19 cellular contexts compared by ENCODE assay signal in the genomic region with DNA sequence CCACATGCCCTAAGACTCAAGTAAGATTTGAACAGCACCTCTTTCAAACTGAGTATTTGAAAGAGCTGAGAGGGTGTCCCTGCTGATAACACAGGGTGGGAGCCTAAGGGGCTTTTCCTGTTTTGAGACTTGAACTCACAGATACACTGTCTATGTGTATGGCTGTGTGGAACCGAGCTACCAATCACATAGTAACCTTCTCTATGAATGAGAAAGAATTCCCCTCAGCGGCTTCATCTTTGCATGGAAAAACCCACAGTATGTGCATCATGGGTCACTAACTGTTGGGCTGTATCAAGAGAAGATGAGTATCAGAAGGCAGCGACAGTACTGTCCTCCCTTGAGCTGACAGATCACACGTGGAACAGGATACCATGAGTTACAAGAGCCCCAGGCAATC.
"Had no signal": no experiment of that assay in that cellular context is flagged by ENCODE, and none has a peak within 500 bp of the region (broad histone marks: within the 10 kb centered on the region; RNA-seq: fewer than 3 reads in every experiment).

No MANE protein-coding gene starts in this region.

- DNase-seq: KBM-7, MV-4-11, NCI-H1048, NCI-H1105, NCI-H1417, NCI-H146, NCI-H1694 treated with DMSO at 0.1 percent for 48 hours, NCI-H1930, NCI-H2081, NCI-H2107, NCI-H2227 treated with DMSO at 0.1 percent for 48 hours, NCI-H524, NCI-H526 treated with DMSO at 0.1 percent for 48 hours, NCI-H748 treated with DMSO at 0.1 percent for 48 hours, RPMI8226, SHP77, SK-N-SH, SW 1271 had no signal

- H3K9me3 ChIP-seq: SK-N-SH had no signal

- H3K4me2 ChIP-seq: SK-N-SH had no signal

- H3K9ac ChIP-seq: SK-N-SH had no signal

- FAIRE-seq: RCC 7860 had no signal
